Comparison of ENCODE assay signal across 30 cellular contexts in genomic region chr19:40565355-40565754, GRCh38.
"Had no signal": no experiment of that assay in that cellular context is flagged by ENCODE, and none has a peak within 500 bp of the region (broad histone marks: within the 10 kb centered on the region; RNA-seq: fewer than 3 reads in every experiment).

No MANE protein-coding gene starts in this region.

- H3K27ac ChIP-seq: brain microvascular endothelial cell, coronary artery, esophagus muscularis mucosa, foreskin keratinocyte, gastrocnemius medialis, heart left ventricle, VCaP had no signal

- H3K4me3 ChIP-seq: coronary artery, dorsolateral prefrontal cortex, esophagus muscularis mucosa, gastrocnemius medialis, heart left ventricle had no signal

- DNase-seq: activated CD4-positive, alpha-beta memory T cell treated with anti-CD3 and anti-CD28 coated beads, Interleukin-2, amount 10 ng/mL, durations not matched to agents 7 days and 5 days; activated CD4-positive, alpha-beta T cell treated with anti-CD3 and anti-CD28 coated beads for 1 hour; activated CD4-positive, alpha-beta T cell treated with anti-CD3 and anti-CD28 coated beads for 4 hours; activated CD4-positive, alpha-beta T cell treated with anti-CD3 and anti-CD28 coated beads, Interleukin-2, amount 10 ng/mL, durations not matched to agents 7 days and 5 days; activated CD4-positive, alpha-beta T cell treated with anti-CD3 and anti-CD28 coated beads, Interleukin-2, amount 50 U/mL, for 4 hours; activated CD8-positive, alpha-beta memory T cell treated with anti-CD3 and anti-CD28 coated beads, Interleukin-2, amount 50 U/mL, for 48 hours; activated gamma-delta T cell; activated naive CD4-positive, alpha-beta T cell; activated naive CD4-positive, alpha-beta T cell treated with anti-CD3 and anti-CD28 coated beads, Interleukin-2, amount 50 U/mL, for 16 hours; activated T-cell treated with anti-CD3 and anti-CD28 coated beads for 4 hours; activated T-cell treated with anti-CD3 and anti-CD28 coated beads, Interleukin-2, amount 50 U/mL, for 24 hours; activated T-cell treated with anti-CD3 and anti-CD28 coated beads, Interleukin-2, amount 50 U/mL, for 72 hours; amniotic stem cell; brain microvascular endothelial cell; effector memory CD4-positive, alpha-beta T cell; endodermal cell; erythroblast; foreskin keratinocyte; gastrocnemius medialis; glutamatergic neuron; T-helper 2 cell had no signal

- H3K9me3 ChIP-seq: esophagus muscularis mucosa, gastrocnemius medialis, heart left ventricle had no signal

- H3K9me3 Mint-ChIP-seq: activated CD4-positive, alpha-beta memory T cell treated with anti-CD3 and anti-CD28 coated beads, Interleukin-2, amount 10 ng/mL, durations not matched to agents 7 days and 5 days; activated CD4-positive, alpha-beta T cell treated with anti-CD3 and anti-CD28 coated beads, Interleukin-2, amount 10 ng/mL, durations not matched to agents 7 days and 5 days; activated T-cell treated with anti-CD3 and anti-CD28 coated beads, Interleukin-2, amount 50 U/mL, for 24 hours; activated T-cell treated with anti-CD3 and anti-CD28 coated beads, Interleukin-2, amount 50 U/mL, for 72 hours; central memory CD8-positive, alpha-beta T cell; dendritic cell treated with granulocyte-macrophage colony-stimulating factor and Interleukin-4, amounts not matched to agents 40 ng/mL and 50 ng/mL, for 4 days; endodermal cell; WTC11 had no signal

- H3K36me3 Mint-ChIP-seq: activated naive CD8-positive, alpha-beta T cell had no signal

- H3K36me3 ChIP-seq: brain microvascular endothelial cell, gastrocnemius medialis, heart left ventricle had no signal

- H3K27ac Mint-ChIP-seq: activated CD4-positive, alpha-beta memory T cell treated with anti-CD3 and anti-CD28 coated beads, Interleukin-2, amount 10 ng/mL, durations not matched to agents 7 days and 5 days; activated CD4-positive, alpha-beta T cell treated with anti-CD3 and anti-CD28 coated beads, Interleukin-2, amount 10 ng/mL, durations not matched to agents 7 days and 5 days; activated naive CD8-positive, alpha-beta T cell; activated T-cell treated with anti-CD3 and anti-CD28 coated beads, Interleukin-2, amount 50 U/mL, for 24 hours; activated T-cell treated with anti-CD3 and anti-CD28 coated beads, Interleukin-2, amount 50 U/mL, for 72 hours; dendritic cell treated with granulocyte-macrophage colony-stimulating factor and Interleukin-4, amounts not matched to agents 40 ng/mL and 50 ng/mL, for 4 days; endodermal cell; WTC11 had no signal

- H3K4me1 ChIP-seq: foreskin keratinocyte had no signal

- H3K4me3 Mint-ChIP-seq: activated CD4-positive, alpha-beta memory T cell treated with anti-CD3 and anti-CD28 coated beads, Interleukin-2, amount 10 ng/mL, durations not matched to agents 7 days and 5 days; activated CD4-positive, alpha-beta T cell treated with anti-CD3 and anti-CD28 coated beads, Interleukin-2, amount 10 ng/mL, durations not matched to agents 7 days and 5 days; activated naive CD8-positive, alpha-beta T cell; activated T-cell treated with anti-CD3 and anti-CD28 coated beads, Interleukin-2, amount 50 U/mL, for 24 hours; activated T-cell treated with anti-CD3 and anti-CD28 coated beads, Interleukin-2, amount 50 U/mL, for 72 hours; central memory CD8-positive, alpha-beta T cell; dendritic cell treated with granulocyte-macrophage colony-stimulating factor and Interleukin-4, amounts not matched to agents 40 ng/mL and 50 ng/mL, for 4 days; endodermal cell; WTC11 had no signal
